Comparison of ENCODE assay signal across 9 cellular contexts in genomic region chrX:125202486-125203378, GRCh38.
DNase-seq lines count a peak whose midpoint lies in the region; ATAC-seq, FAIRE-seq and TF ChIP-seq lines count a peak whose summit lies in the region.
"Had no signal": no experiment of that assay in that cellular context is flagged by ENCODE, and none has a peak within 500 bp of the region (broad histone marks: within the 10 kb centered on the region; RNA-seq: fewer than 3 reads in every experiment).

No MANE protein-coding gene starts in this region.

- WGBS in HUES64 = 2% methylated on average over 37 of the region's 41 CpGs

- H3K9me3 ChIP-seq in CD8-positive, alpha-beta T cell (ENCODE audit: low read length) = no peaks in the 10 kb centered on the region
- no peaks in the 10 kb centered on the region for H3K9me3 ChIP-seq in HUES64 (ENCODE audit: insufficient read depth, low read depth, low read length)
- no peaks in the 10 kb centered on the region for H3K9me3 ChIP-seq in neutrophil

- DNase-seq in CD8-positive, alpha-beta T cell = no peak
- DNase-seq in cerebellar cortex (ENCODE audit: low spot score) (peak; percentile 38), pons (ENCODE audit: low spot score) (no peak), GM12891 (ENCODE audit: insufficient read length, low spot score) (no peak), NCI-H526 treated with DMSO at 0.1 percent for 48 hours (lab: John Stamatoyannopoulos, UW) (no peak)
- DNase-seq in activated effector memory CD4-positive, alpha-beta T cell treated with Interleukin-2 at 50 U/mL for 16 hours = no peak
- DNase-seq: NCI-H446 treated with DMSO at 0.1 percent for 48 hours had no signal

- no peak for TF ChIP-seq POLR2A in GM12891 (IDR thresholded peaks at IDR 0.05; ENCODE audit: low read depth, low read length)

- no peak for ATAC-seq in CD8-positive, alpha-beta T cell

- H3K27ac Mint-ChIP-seq in CD8-positive, alpha-beta T cell = no peak overlapping the region

- H3K4me3 Mint-ChIP-seq in CD8-positive, alpha-beta T cell = peak overlapping the region; percentile 71

- H3K4me3 ChIP-seq in CD8-positive, alpha-beta T cell (ENCODE audit: low read depth, low read length) = no peak overlapping the region
- H3K4me3 ChIP-seq in HUES64 (ENCODE audit: low read length) (peak overlapping the region; percentile 75), neutrophil (ENCODE audit: low read depth in 1 of 2, low read length in 1 of 2) (peak overlapping the region; percentile 67 to 73)

- POLR2A ChIA-PET in CD8-positive, alpha-beta T cell (lab: Charles Lee) = no interaction called here

- CTCF ChIA-PET in CD8-positive, alpha-beta T cell (lab: Charles Lee) = no interaction called here

- H3K9me3 Mint-ChIP-seq in CD8-positive, alpha-beta T cell = no peaks in the 10 kb centered on the region

- peaks cover 29% of the 10 kb centered on the region for H3K4me1 Mint-ChIP-seq in CD8-positive, alpha-beta T cell (ENCODE audit: low read depth)

- no peak overlapping the region for H3K27ac ChIP-seq in CD8-positive, alpha-beta T cell (ENCODE audit: low read depth, low read length)
- no peak overlapping the region for H3K27ac ChIP-seq in HUES64 (ENCODE audit: low read depth, low read length)
- peak overlapping the region; percentile 80 for H3K27ac ChIP-seq in neutrophil

- H3K36me3 ChIP-seq in CD8-positive, alpha-beta T cell (ENCODE audit: insufficient read depth, low read length) = no peaks in the 10 kb centered on the region
- H3K36me3 ChIP-seq in HUES64 (ENCODE audit: insufficient read depth, low read length) = no peaks in the 10 kb centered on the region
- no peaks in the 10 kb centered on the region for H3K36me3 ChIP-seq in neutrophil

- no peaks in the 10 kb centered on the region for H3K36me3 Mint-ChIP-seq in CD8-positive, alpha-beta T cell

- peaks cover 39% of the 10 kb centered on the region for H3K27me3 Mint-ChIP-seq in CD8-positive, alpha-beta T cell (ENCODE audit: low read depth)

- no peak overlapping the region for H3K9ac ChIP-seq in HUES64 (ENCODE audit: low read depth, low read length)

- intact Hi-C loops in CD8-positive, alpha-beta T cell (cut with DNase I, micrococcal nuclease) = no loop called here

- H3K27me3 ChIP-seq in CD8-positive, alpha-beta T cell (ENCODE audit: insufficient read depth, low read length) = peaks cover 9% of the 10 kb centered on the region
- H3K27me3 ChIP-seq in HUES64 (ENCODE audit: insufficient read depth, low read length) = peaks cover 40% of the 10 kb centered on the region
- H3K27me3 ChIP-seq in neutrophil = peaks cover 32% of the 10 kb centered on the region

- no peak for TF ChIP-seq CTCF in CD8-positive, alpha-beta T cell (IDR thresholded peaks at IDR 0.05)
- no peak for TF ChIP-seq CTCF in neutrophil (IDR thresholded peaks at IDR 0.05)

- H3K4me1 ChIP-seq in CD8-positive, alpha-beta T cell (ENCODE audit: insufficient read depth, low read length) = peaks cover 6% of the 10 kb centered on the region
- peaks cover 19% of the 10 kb centered on the region for H3K4me1 ChIP-seq in HUES64 (ENCODE audit: insufficient read depth, low read length)
- peaks cover 10 to 20% of the 10 kb centered on the region in 2 experiments for H3K4me1 ChIP-seq in neutrophil (ENCODE audit: control insufficient read depth in 1 of 2, insufficient read depth in 1 of 2, low read depth in 1 of 2, low read length in 1 of 2)

- no peak for FAIRE-seq in GM12891 (lab: Jason Lieb, UNC)

TF ChIP-seq in GM12891, 5 proteins besides CTCF, POLR2A, EP300 and RAD21:
- TF ChIP-seq SPI1 (IDR thresholded peaks at IDR 0.05; ENCODE audit: low read depth, low read length) (no peak), PAX5 (IDR thresholded peaks at IDR 0.05; ENCODE audit: insufficient read depth, low read length, severe bottlenecking) (no peak), TAF1 (IDR thresholded peaks at IDR 0.05; ENCODE audit: low read depth, low read length) (no peak), POU2F2 (IDR thresholded peaks at IDR 0.05; ENCODE audit: low read depth, low read length) (no peak), POLR2AphosphoS5 (IDR thresholded peaks at IDR 0.05; ENCODE audit: low read depth, low read length) (no peak)
